1 cellular context compared by ENCODE assay signal in genomic region chr12:122021193-122021821, GRCh38.
TF ChIP-seq lines count a peak whose summit lies in the region.

No MANE protein-coding gene starts in this region.

TF ChIP-seq in GM23338, 12 proteins besides CTCF, POLR2A, EP300 and RAD21 (continued from another document):
- TF ChIP-seq, protein P1, sequence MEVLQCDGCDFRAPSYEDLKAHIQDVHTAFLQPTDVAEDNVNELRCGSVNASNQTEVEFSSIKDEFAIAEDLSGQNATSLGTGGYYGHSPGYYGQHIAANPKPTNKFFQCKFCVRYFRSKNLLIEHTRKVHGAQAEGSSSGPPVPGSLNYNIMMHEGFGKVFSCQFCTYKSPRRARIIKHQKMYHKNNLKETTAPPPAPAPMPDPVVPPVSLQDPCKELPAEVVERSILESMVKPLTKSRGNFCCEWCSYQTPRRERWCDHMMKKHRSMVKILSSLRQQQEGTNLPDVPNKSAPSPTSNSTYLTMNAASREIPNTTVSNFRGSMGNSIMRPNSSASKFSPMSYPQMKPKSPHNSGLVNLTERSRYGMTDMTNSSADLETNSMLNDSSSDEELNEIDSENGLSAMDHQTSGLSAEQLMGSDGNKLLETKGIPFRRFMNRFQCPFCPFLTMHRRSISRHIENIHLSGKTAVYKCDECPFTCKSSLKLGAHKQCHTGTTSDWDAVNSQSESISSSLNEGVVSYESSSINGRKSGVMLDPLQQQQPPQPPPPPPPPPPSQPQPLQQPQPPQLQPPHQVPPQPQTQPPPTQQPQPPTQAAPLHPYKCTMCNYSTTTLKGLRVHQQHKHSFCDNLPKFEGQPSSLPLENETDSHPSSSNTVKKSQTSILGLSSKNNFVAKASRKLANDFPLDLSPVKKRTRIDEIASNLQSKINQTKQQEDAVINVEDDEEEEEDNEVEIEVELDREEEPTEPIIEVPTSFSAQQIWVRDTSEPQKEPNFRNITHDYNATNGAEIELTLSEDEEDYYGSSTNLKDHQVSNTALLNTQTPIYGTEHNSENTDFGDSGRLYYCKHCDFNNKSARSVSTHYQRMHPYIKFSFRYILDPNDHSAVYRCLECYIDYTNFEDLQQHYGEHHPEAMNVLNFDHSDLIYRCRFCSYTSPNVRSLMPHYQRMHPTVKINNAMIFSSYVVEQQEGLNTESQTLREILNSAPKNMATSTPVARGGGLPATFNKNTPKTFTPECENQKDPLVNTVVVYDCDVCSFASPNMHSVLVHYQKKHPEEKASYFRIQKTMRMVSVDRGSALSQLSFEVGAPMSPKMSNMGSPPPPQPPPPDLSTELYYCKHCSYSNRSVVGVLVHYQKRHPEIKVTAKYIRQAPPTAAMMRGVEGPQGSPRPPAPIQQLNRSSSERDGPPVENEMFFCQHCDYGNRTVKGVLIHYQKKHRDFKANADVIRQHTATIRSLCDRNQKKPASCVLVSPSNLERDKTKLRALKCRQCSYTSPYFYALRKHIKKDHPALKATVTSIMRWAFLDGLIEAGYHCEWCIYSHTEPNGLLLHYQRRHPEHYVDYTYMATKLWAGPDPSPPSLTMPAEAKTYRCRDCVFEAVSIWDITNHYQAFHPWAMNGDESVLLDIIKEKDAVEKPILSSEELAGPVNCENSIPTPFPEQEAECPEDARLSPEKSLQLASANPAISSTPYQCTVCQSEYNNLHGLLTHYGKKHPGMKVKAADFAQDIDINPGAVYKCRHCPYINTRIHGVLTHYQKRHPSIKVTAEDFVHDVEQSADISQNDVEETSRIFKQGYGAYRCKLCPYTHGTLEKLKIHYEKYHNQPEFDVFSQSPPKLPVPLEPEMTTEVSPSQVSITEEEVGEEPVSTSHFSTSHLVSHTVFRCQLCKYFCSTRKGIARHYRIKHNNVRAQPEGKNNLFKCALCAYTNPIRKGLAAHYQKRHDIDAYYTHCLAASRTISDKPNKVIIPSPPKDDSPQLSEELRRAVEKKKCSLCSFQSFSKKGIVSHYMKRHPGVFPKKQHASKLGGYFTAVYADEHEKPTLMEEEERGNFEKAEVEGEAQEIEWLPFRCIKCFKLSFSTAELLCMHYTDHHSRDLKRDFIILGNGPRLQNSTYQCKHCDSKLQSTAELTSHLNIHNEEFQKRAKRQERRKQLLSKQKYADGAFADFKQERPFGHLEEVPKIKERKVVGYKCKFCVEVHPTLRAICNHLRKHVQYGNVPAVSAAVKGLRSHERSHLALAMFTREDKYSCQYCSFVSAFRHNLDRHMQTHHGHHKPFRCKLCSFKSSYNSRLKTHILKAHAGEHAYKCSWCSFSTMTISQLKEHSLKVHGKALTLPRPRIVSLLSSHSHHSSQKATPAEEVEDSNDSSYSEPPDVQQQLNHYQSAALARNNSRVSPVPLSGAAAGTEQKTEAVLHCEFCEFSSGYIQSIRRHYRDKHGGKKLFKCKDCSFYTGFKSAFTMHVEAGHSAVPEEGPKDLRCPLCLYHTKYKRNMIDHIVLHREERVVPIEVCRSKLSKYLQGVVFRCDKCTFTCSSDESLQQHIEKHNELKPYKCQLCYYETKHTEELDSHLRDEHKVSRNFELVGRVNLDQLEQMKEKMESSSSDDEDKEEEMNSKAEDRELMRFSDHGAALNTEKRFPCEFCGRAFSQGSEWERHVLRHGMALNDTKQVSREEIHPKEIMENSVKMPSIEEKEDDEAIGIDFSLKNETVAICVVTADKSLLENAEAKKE (CRISPR knock-in tag; IDR thresholded peaks at IDR 0.05): no peak
